ENCODE assay signal across 21 cellular contexts in genomic region chr3:16346413-16347081, GRCh38.
DNase-seq lines count a peak whose midpoint lies in the region; ATAC-seq lines count a peak whose summit lies in the region.
"Had no signal": no experiment of that assay in that cellular context is flagged by ENCODE, and none has a peak within 500 bp of the region (broad histone marks: within the 10 kb centered on the region; RNA-seq: fewer than 3 reads in every experiment).

No MANE protein-coding gene starts in this region.

- no peak overlapping the region for H3K4me3 Mint-ChIP-seq in activated naive CD4-positive, alpha-beta T cell treated with anti-CD3 and anti-CD28 coated beads for 36 hours
- no peak overlapping the region for H3K4me3 Mint-ChIP-seq in T-cell
- H3K4me3 Mint-ChIP-seq in activated naive CD8-positive, alpha-beta T cell treated with anti-CD3 and anti-CD28 coated beads, Interleukin-2, amount 50 U/mL, for 24 hours = no peak overlapping the region
- H3K4me3 Mint-ChIP-seq in stimulated activated naive CD8-positive, alpha-beta T cell treated with anti-CD3 and anti-CD28 coated beads, Interleukin-15, amount 100 ng/mL, for 72 hours = no peak overlapping the region
- H3K4me3 Mint-ChIP-seq: type B pancreatic cell had no signal

- DNase-seq in activated naive CD4-positive, alpha-beta T cell treated with anti-CD3 and anti-CD28 coated beads for 36 hours = no peak
- no peak for DNase-seq in activated naive CD4-positive, alpha-beta T cell treated with Interleukin-2 at 50 U/mL for 16 hours
- no peak for DNase-seq in T-cell
- DNase-seq in activated naive CD8-positive, alpha-beta T cell treated with anti-CD3 and anti-CD28 coated beads, Interleukin-2, amount 50 U/mL, for 24 hours = no peak
- DNase-seq in stimulated activated naive CD8-positive, alpha-beta T cell treated with anti-CD3 and anti-CD28 coated beads, Interleukin-15, amount 100 ng/mL, for 72 hours = no peak
- no peak for DNase-seq in Kasumi-1 (lab: John Stamatoyannopoulos, UW)
- DNase-seq: activated CD4-positive, CD25-positive, alpha-beta regulatory T cell; activated gamma-delta T cell; cortex of kidney; foreskin keratinocyte; heart right ventricle; lower lobe of right lung; NCI-H1417 treated with DMSO at 0.1 percent for 48 hours; NCI-H2107; NCI-H446; NCI-H774; right cardiac atrium; stimulated activated CD4-positive, alpha-beta T cell treated with anti-CD3 and anti-CD28 coated beads, Interleukin-2, amount 100 ng/mL, for 24 hours; substantia nigra had no signal

- CTCF ChIA-PET in activated naive CD4-positive, alpha-beta T cell treated with anti-CD3 and anti-CD28 coated beads for 36 hours (lab: Charles Lee) = no interaction called here
- CTCF ChIA-PET in T-cell (lab: Charles Lee) = no interaction called here

- H3K4me1 Mint-ChIP-seq in activated naive CD4-positive, alpha-beta T cell treated with anti-CD3 and anti-CD28 coated beads for 36 hours (ENCODE audit: low read depth) = peaks cover 48% of the 10 kb centered on the region
- H3K4me1 Mint-ChIP-seq in T-cell = peaks cover 54 to 65% (median 64%) of the 10 kb centered on the region in 3 donors
- peaks cover 46% of the 10 kb centered on the region for H3K4me1 Mint-ChIP-seq in activated naive CD8-positive, alpha-beta T cell treated with anti-CD3 and anti-CD28 coated beads, Interleukin-2, amount 50 U/mL, for 24 hours
- peaks cover 78% of the 10 kb centered on the region for H3K4me1 Mint-ChIP-seq in stimulated activated naive CD8-positive, alpha-beta T cell treated with anti-CD3 and anti-CD28 coated beads, Interleukin-15, amount 100 ng/mL, for 72 hours

- ATAC-seq in T-cell (replicated peaks in 1 of 4) (peak in 1 of 4 experiments; percentile 56), HG02981 (IDR thresholded peaks at IDR 0.05; ENCODE audit: unreplicated experiment) (no peak)
- no peak for ATAC-seq in activated naive CD8-positive, alpha-beta T cell treated with anti-CD3 and anti-CD28 coated beads, Interleukin-2, amount 50 U/mL, for 24 hours
- no peak for ATAC-seq in stimulated activated naive CD8-positive, alpha-beta T cell treated with anti-CD3 and anti-CD28 coated beads, Interleukin-15, amount 100 ng/mL, for 72 hours
- ATAC-seq: foreskin keratinocyte, heart right ventricle, lower lobe of right lung, right cardiac atrium had no signal

- H3K27me3 Mint-ChIP-seq in activated naive CD4-positive, alpha-beta T cell treated with anti-CD3 and anti-CD28 coated beads for 36 hours (ENCODE audit: low read depth) = no peaks in the 10 kb centered on the region
- no peaks in the 10 kb centered on the region for H3K27me3 Mint-ChIP-seq in T-cell
- no peaks in the 10 kb centered on the region for H3K27me3 Mint-ChIP-seq in activated naive CD8-positive, alpha-beta T cell treated with anti-CD3 and anti-CD28 coated beads, Interleukin-2, amount 50 U/mL, for 24 hours
- no peaks in the 10 kb centered on the region for H3K27me3 Mint-ChIP-seq in stimulated activated naive CD8-positive, alpha-beta T cell treated with anti-CD3 and anti-CD28 coated beads, Interleukin-15, amount 100 ng/mL, for 72 hours
- H3K27me3 Mint-ChIP-seq: type B pancreatic cell had no signal

- H3K36me3 Mint-ChIP-seq in activated naive CD4-positive, alpha-beta T cell treated with anti-CD3 and anti-CD28 coated beads for 36 hours (ENCODE audit: low read depth) = peaks cover 53% of the 10 kb centered on the region
- H3K36me3 Mint-ChIP-seq in T-cell = peaks cover 87% of the 10 kb centered on the region
- H3K36me3 Mint-ChIP-seq in activated naive CD8-positive, alpha-beta T cell treated with anti-CD3 and anti-CD28 coated beads, Interleukin-2, amount 50 U/mL, for 24 hours (ENCODE audit: low read depth) = peaks cover 84% of the 10 kb centered on the region

- intact Hi-C loops in activated naive CD4-positive, alpha-beta T cell treated with anti-CD3 and anti-CD28 coated beads for 36 hours (cut with micrococcal nuclease) = no loop called here

- peak overlapping the region; percentile 28 for H3K27ac Mint-ChIP-seq in activated naive CD4-positive, alpha-beta T cell treated with anti-CD3 and anti-CD28 coated beads for 36 hours
- H3K27ac Mint-ChIP-seq in T-cell = peak overlapping the region; percentile 62 to 78
- H3K27ac Mint-ChIP-seq in activated naive CD8-positive, alpha-beta T cell treated with anti-CD3 and anti-CD28 coated beads, Interleukin-2, amount 50 U/mL, for 24 hours = peak overlapping the region; percentile 32
- H3K27ac Mint-ChIP-seq in stimulated activated naive CD8-positive, alpha-beta T cell treated with anti-CD3 and anti-CD28 coated beads, Interleukin-15, amount 100 ng/mL, for 72 hours = peak overlapping the region; percentile 13 to 75
- H3K27ac Mint-ChIP-seq: type B pancreatic cell had no signal

- no peaks in the 10 kb centered on the region for H3K9me3 Mint-ChIP-seq in activated naive CD4-positive, alpha-beta T cell treated with anti-CD3 and anti-CD28 coated beads for 36 hours
- peaks cover 0 to 6% (median 0%) of the 10 kb centered on the region in 3 donors for H3K9me3 Mint-ChIP-seq in T-cell
- peaks cover 6% of the 10 kb centered on the region for H3K9me3 Mint-ChIP-seq in activated naive CD8-positive, alpha-beta T cell treated with anti-CD3 and anti-CD28 coated beads, Interleukin-2, amount 50 U/mL, for 24 hours
- H3K9me3 Mint-ChIP-seq in stimulated activated naive CD8-positive, alpha-beta T cell treated with anti-CD3 and anti-CD28 coated beads, Interleukin-15, amount 100 ng/mL, for 72 hours = peaks cover 0 to 20% of the 10 kb centered on the region in 2 donors

- POLR2A ChIA-PET in T-cell (lab: Charles Lee) = interaction anchor here in 1 of 2 donors (0.6 kb wide), 1 partner anchor 97 kb away, joined by 5 read pairs; no protein-coding TSS in a partner anchor
